ENCODE assay signal across 18 cellular contexts in genomic region chr1:93148001-93148400, GRCh38. TPM values are rescaled to one million over a fixed set of nuclear protein-coding genes. Genes with fewer than 3 reads are reported as not detected.
A peak's percentile ranks its signal among the peaks of the same experiment; 100 is the strongest.
DNase-seq lines count a peak whose midpoint lies in the region; ATAC-seq and TF ChIP-seq lines count a peak whose summit lies in the region.
"Had no signal": no experiment of that assay in that cellular context is flagged by ENCODE, and none has a peak within 500 bp of the region (broad histone marks: within the 10 kb centered on the region; RNA-seq: fewer than 3 reads in every experiment).

No MANE protein-coding gene starts in this region.

- H3K9me3 ChIP-seq in right atrium auricular region, result no peaks in the 10 kb centered on the region
- H3K9me3 ChIP-seq: upper lobe of left lung had no signal

- H3K4me1 ChIP-seq in right atrium auricular region, result no peaks in the 10 kb centered on the region
- H3K4me1 ChIP-seq: upper lobe of left lung had no signal

- TF ChIP-seq CTCF in right atrium auricular region (IDR thresholded peaks at IDR 0.05) (no peak), astrocyte of the spinal cord (IDR thresholded peaks at IDR 0.05; ENCODE audit: low read depth, low read length) (no peak)

- peak; percentile 15 for ATAC-seq in Right ventricle myocardium superior (ENCODE audit: poor library complexity)
- no peak for ATAC-seq in GM18511 (IDR thresholded peaks at IDR 0.05; ENCODE audit: unreplicated experiment)
- ATAC-seq: stimulated activated naive CD8-positive, alpha-beta T cell treated with anti-CD3 and anti-CD28 coated beads, Interleukin-15, Interleukin-2, amounts not matched to agents 100 U/mL and 50 U/mL, for 24 hours had no signal

- in situ Hi-C loops in astrocyte of the spinal cord (cut with HindIII; ENCODE audit: low sequenced_read_pairs), result no loop called here

- H3K36me3 ChIP-seq in right atrium auricular region, result peaks cover 34% of the 10 kb centered on the region

- intact Hi-C loops in Right ventricle myocardium superior (cut with DNase I), result no loop called here

- no peak overlapping the region for H3K27ac ChIP-seq in right atrium auricular region
- H3K27ac ChIP-seq: upper lobe of left lung had no signal

- DNase-seq in Right ventricle myocardium superior (no peak), right atrium auricular region (ENCODE audit: low spot score) (no peak), astrocyte of the spinal cord (ENCODE audit: low read depth, low spot score) (peak; percentile 37), left kidney (ENCODE audit: low read depth, low spot score) (peak; percentile 26), A172 (ENCODE audit: low spot score) (no peak), HPDE6-E6E7 (ENCODE audit: extremely low spot score) (no peak), D341Med (ENCODE audit: low spot score) (no peak)
- DNase-seq: activated CD4-positive, alpha-beta T cell treated with anti-CD3 and anti-CD28 coated beads for 48 hours; cerebellar nuclear complex; endodermal cell; GDM1; HCEC 1CT; NCI-H2029; NCI-H524; stimulated activated CD4-positive, alpha-beta T cell treated with anti-CD3 and anti-CD28 coated beads, Interleukin-12 subunit alpha, Interleukin-12 subunit beta, amount 100 ng/mL, for 4 hours; stimulated activated naive CD8-positive, alpha-beta T cell treated with anti-CD3 and anti-CD28 coated beads, Interleukin-15, Interleukin-2, amounts not matched to agents 100 U/mL and 50 U/mL, for 24 hours; upper lobe of left lung had no signal

- no peaks in the 10 kb centered on the region for H3K27me3 ChIP-seq in right atrium auricular region
- H3K27me3 ChIP-seq: upper lobe of left lung had no signal

- H3K4me3 ChIP-seq in right atrium auricular region (no peak overlapping the region), astrocyte of the spinal cord (ENCODE audit: low read depth, low read length) (no peak overlapping the region)
- H3K4me3 ChIP-seq: upper lobe of left lung had no signal

RNA-seq across cellular contexts. Expression of gene TMED5, which starts 32.2 kb away (rescaled TPM):
- total RNA-seq in Right ventricle myocardium superior, result 57.1 TPM
- total RNA-seq in right atrium auricular region, result 10 to 100 TPM; 80.4 to 81.2 TPM
- total RNA-seq in A172 (2014; rRNA removed; shearing (Covaris generic)), result 31.1 and 37.8 TPM in 2 replicates

RNA-seq across cellular contexts. Expression of gene CCDC18, which starts 32.5 kb away (rescaled TPM):
- total RNA-seq in Right ventricle myocardium superior, result 2.4 TPM
- total RNA-seq in right atrium auricular region, result 1 to 10 TPM; 5.0 to 6.9 TPM
- 10.0 and 11.7 TPM in 2 replicates for total RNA-seq in A172 (2014; rRNA removed; shearing (Covaris generic))

Comparison
In these comparisons a context has a peak if more than half of its experiments do, and no peak if none do; other contexts are left out.
1. DNase-seq: peak in astrocyte of the spinal cord (single experiment) and left kidney (single experiment); none in Right ventricle myocardium superior (single experiment), right atrium auricular region (single experiment), A172 (single experiment), HPDE6-E6E7 (single experiment) and D341Med (single experiment).